Comparison of ENCODE assay signal across 20 cellular contexts in genomic region chr3:95036526-95037021, GRCh38.
"Had no signal": no experiment of that assay in that cellular context is flagged by ENCODE, and none has a peak within 500 bp of the region (broad histone marks: within the 10 kb centered on the region; RNA-seq: fewer than 3 reads in every experiment).

No MANE protein-coding gene starts in this region.

- H3K9me3 ChIP-seq: esophagus squamous epithelium, lower lobe of right lung, neutrophil, psoas muscle, right lobe of liver, tibial artery had no signal

- H3K4me1 ChIP-seq: esophagus squamous epithelium, left lung, lower lobe of right lung, psoas muscle, right lobe of liver, tibial artery had no signal

- H3K4me1 Mint-ChIP-seq: naive thymus-derived CD4-positive, alpha-beta T cell; nephron progenitor cell; stimulated activated effector memory CD8-positive, alpha-beta T cell treated with anti-CD3 and anti-CD28 coated beads, Interleukin-12 subunit alpha, Interleukin-12 subunit beta, amount 100 ng/mL, for 72 hours had no signal

- ATAC-seq: effector memory CD8-positive, alpha-beta T cell; left lung; lower lobe of right lung; naive thymus-derived CD4-positive, alpha-beta T cell; psoas muscle; right lobe of liver; stimulated activated effector memory CD8-positive, alpha-beta T cell treated with anti-CD3 and anti-CD28 coated beads, Interleukin-12 subunit alpha, Interleukin-12 subunit beta, amount 100 ng/mL, for 72 hours; stimulated activated naive CD8-positive, alpha-beta T cell treated with anti-CD3 and anti-CD28 coated beads, Interleukin-15, Interleukin-2, amounts not matched to agents 100 U/mL and 50 U/mL, for 24 hours had no signal

- H3K27me3 ChIP-seq: esophagus squamous epithelium, hepatocyte, left lung, neutrophil, right lobe of liver, tibial artery had no signal

- H3K36me3 Mint-ChIP-seq: naive thymus-derived CD4-positive, alpha-beta T cell; stimulated activated effector memory CD8-positive, alpha-beta T cell treated with anti-CD3 and anti-CD28 coated beads, Interleukin-12 subunit alpha, Interleukin-12 subunit beta, amount 100 ng/mL, for 72 hours had no signal

- H3K27ac Mint-ChIP-seq: dendritic cell treated with granulocyte-macrophage colony-stimulating factor and Interleukin-4, amounts not matched to agents 40 ng/mL and 50 ng/mL, for 4 days; effector memory CD8-positive, alpha-beta T cell; naive thymus-derived CD4-positive, alpha-beta T cell; nephron progenitor cell; stimulated activated effector memory CD8-positive, alpha-beta T cell treated with anti-CD3 and anti-CD28 coated beads, Interleukin-12 subunit alpha, Interleukin-12 subunit beta, amount 100 ng/mL, for 72 hours had no signal

- H3K9me3 Mint-ChIP-seq: nephron progenitor cell had no signal

- H3K79me2 ChIP-seq: hepatocyte had no signal

- H3K27ac ChIP-seq: esophagus squamous epithelium, hepatocyte, left lung, lower lobe of right lung, neutrophil, psoas muscle, right lobe of liver, tibial artery had no signal

- H3K36me3 ChIP-seq: esophagus squamous epithelium, left lung, lower lobe of right lung, neutrophil, right lobe of liver, tibial artery had no signal

- H3K4me3 ChIP-seq: esophagus squamous epithelium, hepatocyte, left lung, lower lobe of right lung, psoas muscle, right lobe of liver, tibial artery had no signal

- H3K4me3 Mint-ChIP-seq: dendritic cell treated with granulocyte-macrophage colony-stimulating factor and Interleukin-4, amounts not matched to agents 40 ng/mL and 50 ng/mL, for 4 days; effector memory CD8-positive, alpha-beta T cell; naive thymus-derived CD4-positive, alpha-beta T cell; nephron progenitor cell; stimulated activated effector memory CD8-positive, alpha-beta T cell treated with anti-CD3 and anti-CD28 coated beads, Interleukin-12 subunit alpha, Interleukin-12 subunit beta, amount 100 ng/mL, for 72 hours had no signal

- H3K4me2 ChIP-seq: hepatocyte had no signal

- H3K27me3 Mint-ChIP-seq: dendritic cell treated with granulocyte-macrophage colony-stimulating factor and Interleukin-4, amounts not matched to agents 40 ng/mL and 50 ng/mL, for 4 days; effector memory CD8-positive, alpha-beta T cell; naive thymus-derived CD4-positive, alpha-beta T cell had no signal

- DNase-seq: cerebellar nuclear complex; effector memory CD8-positive, alpha-beta T cell; esophagus squamous epithelium; foreskin fibroblast; left lung; lower lobe of right lung; mesenchymal stem cell; naive thymus-derived CD4-positive, alpha-beta T cell; nephron progenitor cell; psoas muscle; retina; right lobe of liver; stimulated activated CD4-positive, alpha-beta T cell treated with anti-CD3 and anti-CD28 coated beads, Interleukin-4, amount 100 ng/mL, for 1 hour; stimulated activated CD8-positive, alpha-beta memory T cell treated with anti-CD3 and anti-CD28 coated beads, Interleukin-4, amount 100 ng/mL, for 48 hours; stimulated activated naive CD8-positive, alpha-beta T cell treated with anti-CD3 and anti-CD28 coated beads, Interleukin-15, Interleukin-2, amounts not matched to agents 100 U/mL and 50 U/mL, for 24 hours; tibial artery had no signal
